Comparison of ENCODE assay signal across 1 cellular context in the genomic region with DNA sequence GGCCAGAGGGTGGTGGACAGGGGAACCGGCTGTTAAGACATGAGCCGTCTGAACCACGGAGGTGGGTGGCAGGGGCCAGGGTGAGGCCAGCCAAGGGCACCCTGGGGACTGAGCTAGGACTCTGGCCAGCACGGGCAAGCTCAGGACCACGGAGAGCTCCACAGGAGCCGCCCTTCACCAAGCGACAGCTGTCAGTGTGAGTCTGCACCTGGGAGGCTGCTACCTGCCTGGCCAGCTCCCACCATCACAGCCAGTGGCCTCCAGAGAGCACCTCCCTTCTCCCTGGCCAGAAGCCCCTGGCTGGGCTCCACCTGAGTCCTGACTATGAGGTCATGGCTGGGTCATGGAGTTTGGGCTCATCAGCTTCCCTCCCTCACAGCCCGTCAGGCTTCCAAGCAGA.
TF ChIP-seq lines count a peak whose summit lies in the region.

No MANE protein-coding gene starts in this region.

TF ChIP-seq in HepG2, 621 proteins besides CTCF, POLR2A, EP300 and RAD21 (continued from another document and continues in another):
- TF ChIP-seq, protein P1, sequence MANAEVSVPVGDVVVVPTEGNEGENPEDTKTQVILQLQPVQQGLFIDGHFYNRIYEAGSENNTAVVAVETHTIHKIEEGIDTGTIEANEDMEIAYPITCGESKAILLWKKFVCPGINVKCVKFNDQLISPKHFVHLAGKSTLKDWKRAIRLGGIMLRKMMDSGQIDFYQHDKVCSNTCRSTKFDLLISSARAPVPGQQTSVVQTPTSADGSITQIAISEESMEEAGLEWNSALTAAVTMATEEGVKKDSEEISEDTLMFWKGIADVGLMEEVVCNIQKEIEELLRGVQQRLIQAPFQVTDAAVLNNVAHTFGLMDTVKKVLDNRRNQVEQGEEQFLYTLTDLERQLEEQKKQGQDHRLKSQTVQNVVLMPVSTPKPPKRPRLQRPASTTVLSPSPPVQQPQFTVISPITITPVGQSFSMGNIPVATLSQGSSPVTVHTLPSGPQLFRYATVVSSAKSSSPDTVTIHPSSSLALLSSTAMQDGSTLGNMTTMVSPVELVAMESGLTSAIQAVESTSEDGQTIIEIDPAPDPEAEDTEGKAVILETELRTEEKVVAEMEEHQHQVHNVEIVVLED (CRISPR knock-in tag; IDR thresholded peaks at IDR 0.05; ENCODE audit: borderline replicate concordance), result no peak
- TF ChIP-seq, protein P2, sequence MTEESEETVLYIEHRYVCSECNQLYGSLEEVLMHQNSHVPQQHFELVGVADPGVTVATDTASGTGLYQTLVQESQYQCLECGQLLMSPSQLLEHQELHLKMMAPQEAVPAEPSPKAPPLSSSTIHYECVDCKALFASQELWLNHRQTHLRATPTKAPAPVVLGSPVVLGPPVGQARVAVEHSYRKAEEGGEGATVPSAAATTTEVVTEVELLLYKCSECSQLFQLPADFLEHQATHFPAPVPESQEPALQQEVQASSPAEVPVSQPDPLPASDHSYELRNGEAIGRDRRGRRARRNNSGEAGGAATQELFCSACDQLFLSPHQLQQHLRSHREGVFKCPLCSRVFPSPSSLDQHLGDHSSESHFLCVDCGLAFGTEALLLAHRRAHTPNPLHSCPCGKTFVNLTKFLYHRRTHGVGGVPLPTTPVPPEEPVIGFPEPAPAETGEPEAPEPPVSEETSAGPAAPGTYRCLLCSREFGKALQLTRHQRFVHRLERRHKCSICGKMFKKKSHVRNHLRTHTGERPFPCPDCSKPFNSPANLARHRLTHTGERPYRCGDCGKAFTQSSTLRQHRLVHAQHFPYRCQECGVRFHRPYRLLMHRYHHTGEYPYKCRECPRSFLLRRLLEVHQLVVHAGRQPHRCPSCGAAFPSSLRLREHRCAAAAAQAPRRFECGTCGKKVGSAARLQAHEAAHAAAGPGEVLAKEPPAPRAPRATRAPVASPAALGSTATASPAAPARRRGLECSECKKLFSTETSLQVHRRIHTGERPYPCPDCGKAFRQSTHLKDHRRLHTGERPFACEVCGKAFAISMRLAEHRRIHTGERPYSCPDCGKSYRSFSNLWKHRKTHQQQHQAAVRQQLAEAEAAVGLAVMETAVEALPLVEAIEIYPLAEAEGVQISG (CRISPR knock-in tag; IDR thresholded peaks at IDR 0.05), result peak; percentile 70
- TF ChIP-seq ZNF274 (CRISPR knock-in tag; IDR thresholded peaks at IDR 0.05) (peak; percentile 80; the same call in 1 of the 2 replicates), CHCHD3 (CRISPR knock-in tag; IDR thresholded peaks at IDR 0.05) (no peak), HDAC1 (CRISPR knock-in tag; IDR thresholded peaks at IDR 0.05) (peak; percentile 37; the same call in 1 of the 2 replicates), SIN3A (IDR thresholded peaks at IDR 0.05; ENCODE audit: borderline replicate concordance, low read depth, low read length) (peak; percentile 93; the same call in 1 of the 2 replicates), ZNF792 (CRISPR knock-in tag; IDR thresholded peaks at IDR 0.05) (peak; percentile 88), SOX5 (CRISPR knock-in tag; IDR thresholded peaks at IDR 0.05; ENCODE audit: borderline replicate concordance) (peak; percentile 57; the same call in 1 of the 2 replicates), HMG20A (CRISPR knock-in tag; IDR thresholded peaks at IDR 0.05; ENCODE audit: borderline replicate concordance) (no peak), ZNF773 (CRISPR knock-in tag; IDR thresholded peaks at IDR 0.05; ENCODE audit: borderline replicate concordance) (0 out of 2 replicates have a peak, but pooled peaks have one; percentile 72), ELF1 (CRISPR knock-in tag; IDR thresholded peaks at IDR 0.05) (no peak), ZNF367 (CRISPR knock-in tag; IDR thresholded peaks at IDR 0.05; ENCODE audit: borderline replicate concordance) (no peak; the same call in 1 of the 2 replicates), SRSF1 (optimal IDR thresholded peaks at IDR 0.05; ENCODE audit: low read depth, low read length) (no peak), ZZZ3 (CRISPR knock-in tag; IDR thresholded peaks at IDR 0.05; ENCODE audit: borderline replicate concordance) (no peak), ZFP36L1 (CRISPR knock-in tag; IDR thresholded peaks at IDR 0.05) (0 out of 2 replicates have a peak, but pooled peaks have one; percentile 50), RFX1 (IDR thresholded peaks at IDR 0.05) (no peak), PITX1 (CRISPR knock-in tag; IDR thresholded peaks at IDR 0.05) (peak; percentile 28; the same call in 1 of the 2 replicates), U2AF1 (optimal IDR thresholded peaks at IDR 0.05; ENCODE audit: low read depth, low read length) (no peak), EHMT2 (IDR thresholded peaks at IDR 0.05; ENCODE audit: borderline replicate concordance, low read depth, low read length) (peak; percentile 83; the same call in 1 of the 2 replicates), TBX3 (IDR thresholded peaks at IDR 0.05; ENCODE audit: borderline replicate concordance) (no peak), TSC22D2 (CRISPR knock-in tag; IDR thresholded peaks at IDR 0.05; ENCODE audit: borderline replicate concordance) (peak; percentile 91; the same call in 1 of the 2 replicates), NR1H2 (CRISPR knock-in tag; IDR thresholded peaks at IDR 0.05; ENCODE audit: borderline replicate concordance, low read depth) (no peak), ZMAT3 (CRISPR knock-in tag; conservative IDR thresholded peaks at IDR 0.05) (peak; percentile 86), ZNF232 (CRISPR knock-in tag; IDR thresholded peaks at IDR 0.05; ENCODE audit: borderline replicate concordance) (peak; percentile 72; the same call in 1 of the 2 replicates), MXD4 (CRISPR knock-in tag; IDR thresholded peaks at IDR 0.05) (peak; percentile 85), ZNF543 (CRISPR knock-in tag; IDR thresholded peaks at IDR 0.05) (no peak), ESRRA (CRISPR knock-in tag; IDR thresholded peaks at IDR 0.05; ENCODE audit: low read depth) (0 out of 2 replicates have a peak, but pooled peaks have one; percentile 33), SP2 (CRISPR knock-in tag; IDR thresholded peaks at IDR 0.05) (peak; percentile 34; the same call in 1 of the 2 replicates), DPF2 (CRISPR knock-in tag; IDR thresholded peaks at IDR 0.05; ENCODE audit: borderline replicate concordance, low read depth) (no peak), ZNF749 (CRISPR knock-in tag; IDR thresholded peaks at IDR 0.05; ENCODE audit: borderline replicate concordance) (peak; percentile 83; the same call in 1 of the 2 replicates), ZFY (CRISPR knock-in tag; IDR thresholded peaks at IDR 0.05) (0 out of 2 replicates have a peak, but pooled peaks have one; percentile 23), POLR2AphosphoS5 (IDR thresholded peaks at IDR 0.05; ENCODE audit: low read depth, low read length) (no peak), XRCC5 (optimal IDR thresholded peaks at IDR 0.05; ENCODE audit: low read length) (no peak), ZNF441 (CRISPR knock-in tag; IDR thresholded peaks at IDR 0.05; ENCODE audit: borderline replicate concordance) (peak; percentile 89), CHD4 (IDR thresholded peaks at IDR 0.05; ENCODE audit: borderline replicate concordance, low read length) (no peak), ELF3 (CRISPR knock-in tag; IDR thresholded peaks at IDR 0.05) (peak; percentile 47), MED1 (CRISPR knock-in tag; IDR thresholded peaks at IDR 0.05) (no peak), ZNF34 (CRISPR knock-in tag; IDR thresholded peaks at IDR 0.05; ENCODE audit: borderline replicate concordance) (no peak), PCBP1 (IDR thresholded peaks at IDR 0.05; ENCODE audit: borderline replicate concordance, low read depth, low read length) (0 out of 2 replicates have a peak, but pooled peaks have one; percentile 34), PHF20 (CRISPR knock-in tag; IDR thresholded peaks at IDR 0.05) (0 out of 2 replicates have a peak, but pooled peaks have one; percentile 35), RNF2 (conservative IDR thresholded peaks at IDR 0.05; ENCODE audit: low read depth) (no peak), KLF12 (CRISPR knock-in tag; IDR thresholded peaks at IDR 0.05; ENCODE audit: borderline replicate concordance) (peak; percentile 89; the same call in 1 of the 2 replicates), ZNF547 (CRISPR knock-in tag; IDR thresholded peaks at IDR 0.05) (peak; percentile 80; the same call in 1 of the 2 replicates), ZNF605 (CRISPR knock-in tag; IDR thresholded peaks at IDR 0.05) (no peak)
- TF ChIP-seq, protein P3, sequence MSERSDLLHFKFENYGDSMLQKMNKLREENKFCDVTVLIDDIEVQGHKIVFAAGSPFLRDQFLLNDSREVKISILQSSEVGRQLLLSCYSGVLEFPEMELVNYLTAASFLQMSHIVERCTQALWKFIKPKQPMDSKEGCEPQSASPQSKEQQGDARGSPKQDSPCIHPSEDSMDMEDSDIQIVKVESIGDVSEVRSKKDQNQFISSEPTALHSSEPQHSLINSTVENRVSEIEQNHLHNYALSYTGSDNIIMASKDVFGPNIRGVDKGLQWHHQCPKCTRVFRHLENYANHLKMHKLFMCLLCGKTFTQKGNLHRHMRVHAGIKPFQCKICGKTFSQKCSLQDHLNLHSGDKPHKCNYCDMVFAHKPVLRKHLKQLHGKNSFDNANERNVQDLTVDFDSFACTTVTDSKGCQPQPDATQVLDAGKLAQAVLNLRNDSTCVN (CRISPR knock-in tag; IDR thresholded peaks at IDR 0.05; ENCODE audit: borderline replicate concordance), result peak; percentile 89
- TF ChIP-seq, protein P4, sequence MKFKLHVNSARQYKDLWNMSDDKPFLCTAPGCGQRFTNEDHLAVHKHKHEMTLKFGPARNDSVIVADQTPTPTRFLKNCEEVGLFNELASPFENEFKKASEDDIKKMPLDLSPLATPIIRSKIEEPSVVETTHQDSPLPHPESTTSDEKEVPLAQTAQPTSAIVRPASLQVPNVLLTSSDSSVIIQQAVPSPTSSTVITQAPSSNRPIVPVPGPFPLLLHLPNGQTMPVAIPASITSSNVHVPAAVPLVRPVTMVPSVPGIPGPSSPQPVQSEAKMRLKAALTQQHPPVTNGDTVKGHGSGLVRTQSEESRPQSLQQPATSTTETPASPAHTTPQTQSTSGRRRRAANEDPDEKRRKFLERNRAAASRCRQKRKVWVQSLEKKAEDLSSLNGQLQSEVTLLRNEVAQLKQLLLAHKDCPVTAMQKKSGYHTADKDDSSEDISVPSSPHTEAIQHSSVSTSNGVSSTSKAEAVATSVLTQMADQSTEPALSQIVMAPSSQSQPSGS (CRISPR knock-in tag; IDR thresholded peaks at IDR 0.05), result peak; percentile 77; the same call in 1 of the 2 replicates
- TF ChIP-seq, protein P5, sequence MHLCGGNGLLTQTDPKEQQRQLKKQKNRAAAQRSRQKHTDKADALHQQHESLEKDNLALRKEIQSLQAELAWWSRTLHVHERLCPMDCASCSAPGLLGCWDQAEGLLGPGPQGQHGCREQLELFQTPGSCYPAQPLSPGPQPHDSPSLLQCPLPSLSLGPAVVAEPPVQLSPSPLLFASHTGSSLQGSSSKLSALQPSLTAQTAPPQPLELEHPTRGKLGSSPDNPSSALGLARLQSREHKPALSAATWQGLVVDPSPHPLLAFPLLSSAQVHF (CRISPR knock-in tag; IDR thresholded peaks at IDR 0.05), result 0 out of 2 replicates have a peak, but pooled peaks have one; percentile 51
- TF ChIP-seq, protein P6, sequence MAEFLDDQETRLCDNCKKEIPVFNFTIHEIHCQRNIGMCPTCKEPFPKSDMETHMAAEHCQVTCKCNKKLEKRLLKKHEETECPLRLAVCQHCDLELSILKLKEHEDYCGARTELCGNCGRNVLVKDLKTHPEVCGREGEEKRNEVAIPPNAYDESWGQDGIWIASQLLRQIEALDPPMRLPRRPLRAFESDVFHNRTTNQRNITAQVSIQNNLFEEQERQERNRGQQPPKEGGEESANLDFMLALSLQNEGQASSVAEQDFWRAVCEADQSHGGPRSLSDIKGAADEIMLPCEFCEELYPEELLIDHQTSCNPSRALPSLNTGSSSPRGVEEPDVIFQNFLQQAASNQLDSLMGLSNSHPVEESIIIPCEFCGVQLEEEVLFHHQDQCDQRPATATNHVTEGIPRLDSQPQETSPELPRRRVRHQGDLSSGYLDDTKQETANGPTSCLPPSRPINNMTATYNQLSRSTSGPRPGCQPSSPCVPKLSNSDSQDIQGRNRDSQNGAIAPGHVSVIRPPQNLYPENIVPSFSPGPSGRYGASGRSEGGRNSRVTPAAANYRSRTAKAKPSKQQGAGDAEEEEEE (CRISPR knock-in tag; IDR thresholded peaks at IDR 0.05; ENCODE audit: borderline replicate concordance), result no peak
- TF ChIP-seq, protein P7, sequence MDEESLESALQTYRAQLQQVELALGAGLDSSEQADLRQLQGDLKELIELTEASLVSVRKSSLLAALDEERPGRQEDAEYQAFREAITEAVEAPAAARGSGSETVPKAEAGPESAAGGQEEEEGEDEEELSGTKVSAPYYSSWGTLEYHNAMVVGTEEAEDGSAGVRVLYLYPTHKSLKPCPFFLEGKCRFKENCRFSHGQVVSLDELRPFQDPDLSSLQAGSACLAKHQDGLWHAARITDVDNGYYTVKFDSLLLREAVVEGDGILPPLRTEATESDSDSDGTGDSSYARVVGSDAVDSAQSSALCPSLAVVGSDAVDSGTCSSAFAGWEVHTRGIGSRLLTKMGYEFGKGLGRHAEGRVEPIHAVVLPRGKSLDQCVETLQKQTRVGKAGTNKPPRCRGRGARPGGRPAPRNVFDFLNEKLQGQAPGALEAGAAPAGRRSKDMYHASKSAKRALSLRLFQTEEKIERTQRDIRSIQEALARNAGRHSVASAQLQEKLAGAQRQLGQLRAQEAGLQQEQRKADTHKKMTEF (CRISPR knock-in tag; IDR thresholded peaks at IDR 0.05), result peak; percentile 47; the same call in 1 of the 2 replicates
- TF ChIP-seq, protein P8, sequence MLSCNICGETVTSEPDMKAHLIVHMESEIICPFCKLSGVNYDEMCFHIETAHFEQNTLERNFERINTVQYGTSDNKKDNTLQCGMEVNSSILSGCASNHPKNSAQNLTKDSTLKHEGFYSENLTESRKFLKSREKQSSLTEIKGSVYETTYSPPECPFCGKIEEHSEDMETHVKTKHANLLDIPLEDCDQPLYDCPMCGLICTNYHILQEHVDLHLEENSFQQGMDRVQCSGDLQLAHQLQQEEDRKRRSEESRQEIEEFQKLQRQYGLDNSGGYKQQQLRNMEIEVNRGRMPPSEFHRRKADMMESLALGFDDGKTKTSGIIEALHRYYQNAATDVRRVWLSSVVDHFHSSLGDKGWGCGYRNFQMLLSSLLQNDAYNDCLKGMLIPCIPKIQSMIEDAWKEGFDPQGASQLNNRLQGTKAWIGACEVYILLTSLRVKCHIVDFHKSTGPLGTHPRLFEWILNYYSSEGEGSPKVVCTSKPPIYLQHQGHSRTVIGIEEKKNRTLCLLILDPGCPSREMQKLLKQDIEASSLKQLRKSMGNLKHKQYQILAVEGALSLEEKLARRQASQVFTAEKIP (CRISPR knock-in tag; IDR thresholded peaks at IDR 0.05; ENCODE audit: borderline replicate concordance), result no peak
- TF ChIP-seq, protein P9, sequence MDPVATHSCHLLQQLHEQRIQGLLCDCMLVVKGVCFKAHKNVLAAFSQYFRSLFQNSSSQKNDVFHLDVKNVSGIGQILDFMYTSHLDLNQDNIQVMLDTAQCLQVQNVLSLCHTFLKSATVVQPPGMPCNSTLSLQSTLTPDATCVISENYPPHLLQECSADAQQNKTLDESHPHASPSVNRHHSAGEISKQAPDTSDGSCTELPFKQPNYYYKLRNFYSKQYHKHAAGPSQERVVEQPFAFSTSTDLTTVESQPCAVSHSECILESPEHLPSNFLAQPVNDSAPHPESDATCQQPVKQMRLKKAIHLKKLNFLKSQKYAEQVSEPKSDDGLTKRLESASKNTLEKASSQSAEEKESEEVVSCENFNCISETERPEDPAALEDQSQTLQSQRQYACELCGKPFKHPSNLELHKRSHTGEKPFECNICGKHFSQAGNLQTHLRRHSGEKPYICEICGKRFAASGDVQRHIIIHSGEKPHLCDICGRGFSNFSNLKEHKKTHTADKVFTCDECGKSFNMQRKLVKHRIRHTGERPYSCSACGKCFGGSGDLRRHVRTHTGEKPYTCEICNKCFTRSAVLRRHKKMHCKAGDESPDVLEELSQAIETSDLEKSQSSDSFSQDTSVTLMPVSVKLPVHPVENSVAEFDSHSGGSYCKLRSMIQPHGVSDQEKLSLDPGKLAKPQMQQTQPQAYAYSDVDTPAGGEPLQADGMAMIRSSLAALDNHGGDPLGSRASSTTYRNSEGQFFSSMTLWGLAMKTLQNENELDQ (CRISPR knock-in tag; IDR thresholded peaks at IDR 0.05; ENCODE audit: borderline replicate concordance), result peak; percentile 93
